Comparison of ENCODE assay signal across 8 cellular contexts in genomic region chr5:176535655-176536131, GRCh38. TPM values are rescaled to one million over a fixed set of nuclear protein-coding genes. Genes with fewer than 3 reads are reported as not detected.
A peak's percentile ranks its signal among the peaks of the same experiment; 100 is the strongest.
DNase-seq lines count a peak whose midpoint lies in the region; ATAC-seq lines count a peak whose summit lies in the region.

No MANE protein-coding gene starts in this region.

- H2BK120ac ChIP-seq in trophoblast cell (ENCODE audit: insufficient read depth, low read length, poor library complexity): no peak overlapping the region

- H3K9me2 ChIP-seq in GM23248 (ENCODE audit: insufficient read depth): no peaks in the 10 kb centered on the region

- H2AFZ ChIP-seq in GM23248 (peak overlapping the region; percentile 98), trophoblast cell (ENCODE audit: insufficient read depth, low read length, poor library complexity) (no peak overlapping the region)

- peak overlapping the region; percentile 78 for H3K14ac ChIP-seq in trophoblast cell (ENCODE audit: low read length)

- H3K9ac ChIP-seq in GM23248 (peak overlapping the region; percentile 91), trophoblast cell (ENCODE audit: low read length) (peak overlapping the region; percentile 86)

- H3K79me2 ChIP-seq in GM23248 (ENCODE audit: insufficient read depth) (peaks cover 38% of the 10 kb centered on the region), trophoblast cell (ENCODE audit: control insufficient read depth, insufficient read depth, low read length, poor library complexity) (peaks cover 29% of the 10 kb centered on the region)

- H3K4ac ChIP-seq in trophoblast cell (ENCODE audit: low read depth, low read length): peak overlapping the region; percentile 84

- H3K27me3 ChIP-seq in GM23248 (replicated peaks; ENCODE audit: insufficient read depth) (no peaks in the 10 kb centered on the region), SJCRH30 (no peaks in the 10 kb centered on the region), esophagus (ENCODE audit: control insufficient read depth in 1 of 2, insufficient read depth in 2 of 2, low read length in 2 of 2) (no peaks in the 10 kb centered on the region), trophoblast cell (ENCODE audit: insufficient read depth, low read length) (no peaks in the 10 kb centered on the region)

- H3K4me3 ChIP-seq in GM23248: peak overlapping the region; percentile 98
- peak overlapping the region; percentile 97 for H3K4me3 ChIP-seq in SJCRH30
- H3K4me3 ChIP-seq in esophagus (ENCODE audit: low read depth in 1 of 2, low read length in 2 of 2): peak overlapping the region; percentile 81 to 84
- peak overlapping the region; percentile 87 for H3K4me3 ChIP-seq in trophoblast cell (ENCODE audit: low read depth, low read length)

- peaks cover 11% of the 10 kb centered on the region for H3K4me1 ChIP-seq in GM23248 (ENCODE audit: insufficient read depth)
- H3K4me1 ChIP-seq in SJCRH30: peaks cover 44% of the 10 kb centered on the region
- peaks cover 5 to 38% of the 10 kb centered on the region in 2 donors for H3K4me1 ChIP-seq in esophagus (ENCODE audit: control insufficient read depth in 2 of 2, insufficient read depth in 2 of 2, low read length in 1 of 2)
- peaks cover 7 to 13% of the 10 kb centered on the region in 2 experiments for H3K4me1 ChIP-seq in trophoblast cell (ENCODE audit: control insufficient read depth in 1 of 2, insufficient read depth in 2 of 2, low read length in 2 of 2)

- H3K23ac ChIP-seq in trophoblast cell (ENCODE audit: low read length): no peak overlapping the region

- H4K20me1 ChIP-seq in GM23248 (ENCODE audit: insufficient read depth): no peaks in the 10 kb centered on the region

- no peak overlapping the region for H2BK5ac ChIP-seq in trophoblast cell (ENCODE audit: low read depth, low read length, poor library complexity)

- H4K8ac ChIP-seq in trophoblast cell (ENCODE audit: low read depth, low read length): peak overlapping the region; percentile 49

- no peak overlapping the region for H2AK5ac ChIP-seq in trophoblast cell (ENCODE audit: low read length)

- H3K9me3 ChIP-seq in GM23248 (ENCODE audit: low read depth) (no peaks in the 10 kb centered on the region), SJCRH30 (replicated peaks) (no peaks in the 10 kb centered on the region), esophagus (ENCODE audit: control insufficient read depth in 2 of 2, insufficient read depth in 1 of 2, low read depth in 1 of 2, low read length in 1 of 2) (no peaks in the 10 kb centered on the region), trophoblast cell (ENCODE audit: insufficient read depth, low read depth, low read length) (no peaks in the 10 kb centered on the region)

- no peak overlapping the region for H2BK12ac ChIP-seq in trophoblast cell (ENCODE audit: low read length)

- H4K91ac ChIP-seq in trophoblast cell (ENCODE audit: low read depth, low read length): peak overlapping the region; percentile 87

- no peak for ATAC-seq in GM18517 (IDR thresholded peaks at IDR 0.05; ENCODE audit: unreplicated experiment)

- peak overlapping the region; percentile 50 for H3K18ac ChIP-seq in trophoblast cell (ENCODE audit: low read length)

- peaks cover 13% of the 10 kb centered on the region for H3K79me1 ChIP-seq in trophoblast cell (ENCODE audit: low read length)

- in situ Hi-C loops in GM23248 (cut with MboI): no loop called here

- H4K12ac ChIP-seq in trophoblast cell (ENCODE audit: low read depth, low read length): no peak overlapping the region

- 4 to 5% methylated on average over 10 of the region's 10 CpGs for WGBS in GM23248 (ENCODE audit: low coverage in 1 of 2, low lambda C conversion rate in 2 of 2, missing lambda C conversion rate in 2 of 2), 2 experiments
- 0 to 3% methylated on average over 10 of the region's 10 CpGs for WGBS in esophagus, 2 donors
- WGBS in trophoblast cell (ENCODE audit: extremely low coverage, insufficient coverage, insufficient read length): no CpG with 5 or more reads among the region's 10 CpGs

- DNase-seq in GM23248 (peak; percentile 37), SJCRH30 (peak; percentile 37 to 43), trophoblast cell (no peak), NOMO-1 (lab: John Stamatoyannopoulos, UW; ENCODE audit: unreplicated experiment in 2 of 2) (no peak), UCSD-AML1 (lab: John Stamatoyannopoulos, UW; ENCODE audit: unreplicated experiment) (no peak), HK-2 (ENCODE audit: unreplicated experiment) (no peak)

- H3F3A ChIP-seq in GM23248 (ENCODE audit: insufficient read depth): peaks cover 11% of the 10 kb centered on the region

- H3K36me3 ChIP-seq in GM23248 (ENCODE audit: low read depth): no peaks in the 10 kb centered on the region
- H3K36me3 ChIP-seq in SJCRH30: peaks cover 21% of the 10 kb centered on the region
- peaks cover 0 to 15% of the 10 kb centered on the region in 2 donors for H3K36me3 ChIP-seq in esophagus (ENCODE audit: control insufficient read depth in 2 of 2, insufficient read depth in 2 of 2, low read length in 1 of 2)
- H3K36me3 ChIP-seq in trophoblast cell (ENCODE audit: control insufficient read depth in 1 of 2, insufficient read depth in 2 of 2, low read length in 2 of 2): peaks cover 29 to 34% of the 10 kb centered on the region in 2 experiments

- H3K4me2 ChIP-seq in GM23248 (ENCODE audit: unreplicated experiment) (peak overlapping the region; percentile 84), trophoblast cell (ENCODE audit: low read length) (peak overlapping the region; percentile 83)

- H3K27ac ChIP-seq in GM23248 (peak overlapping the region; percentile 90), SJCRH30 (peak overlapping the region; percentile 96), esophagus (ENCODE audit: low read depth in 2 of 2, low read length in 1 of 2) (peak overlapping the region; percentile 94 to 99), trophoblast cell (ENCODE audit: low read depth, low read length) (no peak overlapping the region)

RNA-seq across cellular contexts. Expression of gene RNF44, which starts 1.5 kb away (rescaled TPM):
- 2.9 and 3.9 TPM in 2 replicates for total RNA-seq in GM23248 (2014; rRNA removed; shearing (Covaris generic))
- polyA plus RNA-seq in GM23248 (2016; fragmentation: Nextera tagmentation; extraction: Ambion mirVana): 2.0 and 2.1 TPM in 2 replicates
- total RNA-seq in SJCRH30 (2014; rRNA removed; shearing (Covaris generic)): 24.2 and 29.0 TPM in 2 replicates
- 10 to 100 TPM; 12.9 to 24.0 TPM for polyA plus RNA-seq in esophagus
- 49.2 and 50.6 TPM in 2 replicates for polyA plus RNA-seq in trophoblast cell (2013)

RNA-seq across cellular contexts. Expression of gene CDHR2, which starts 13.4 kb away (rescaled TPM):
- not detected in 2 replicates for total RNA-seq in GM23248 (2014; rRNA removed; shearing (Covaris generic))
- polyA plus RNA-seq in GM23248 (2016; fragmentation: Nextera tagmentation; extraction: Ambion mirVana) (not detected in 2 replicates), esophagus (under 1 TPM; 0.01 to 0.08 TPM)
- not detected in 2 replicates for total RNA-seq in SJCRH30 (2014; rRNA removed; shearing (Covaris generic))
- polyA plus RNA-seq in trophoblast cell (2013): 0.01 and 0.04 TPM in 2 replicates

Comparison
In these comparisons a context has a peak if more than half of its experiments do, and no peak if none do; other contexts are left out.
1. DNase-seq: peak in GM23248 (single experiment) and SJCRH30 (2 of 2); none in trophoblast cell (0 of 2), NOMO-1 (0 of 2), UCSD-AML1 (single experiment) and HK-2 (single experiment).
2. Peak in every context shown above with its lines, with median percentiles within 50 percentile points of each other: H3K4me3 ChIP-seq.